In genomic region chr9:98495530-98495929, GRCh38 we compare ENCODE assay signal across 23 cellular contexts.
DNase-seq lines count a peak whose midpoint lies in the region; ATAC-seq, FAIRE-seq and TF ChIP-seq lines count a peak whose summit lies in the region.
"Had no signal": no experiment of that assay in that cellular context is flagged by ENCODE, and none has a peak within 500 bp of the region (broad histone marks: within the 10 kb centered on the region; RNA-seq: fewer than 3 reads in every experiment).

No MANE protein-coding gene starts in this region.

- no peaks in the 10 kb centered on the region for H3K79me2 ChIP-seq in K562 (ENCODE audit: control insufficient read depth, insufficient read depth, low read length)

- no peak for TF ChIP-seq POLR2A in K562 (conservative IDR thresholded peaks at IDR 0.05)

- WGBS in K562 (ENCODE audit: insufficient coverage, low coverage, missing lambda C conversion rate), result 33% methylated on average over 3 of the region's 3 CpGs

- no peak for TF ChIP-seq EP300 in K562 (IDR thresholded peaks at IDR 0.05; ENCODE audit: low read length)

- DNase-seq in DMS53 (lab: John Stamatoyannopoulos, UW) (peak; percentile 28), DMS53 treated with DMSO at 0.1 percent for 48 hours (lab: John Stamatoyannopoulos, UW; ENCODE audit: unreplicated experiment) (no peak), K562 (ENCODE audit: extremely low read depth in 1 of 4, low spot score in 3 of 4) (no peak), iPS-NIHi7 (ENCODE audit: extremely low spot score) (peak; percentile 48), SHP77 treated with DMSO at 0.1 percent for 48 hours (lab: John Stamatoyannopoulos, UW) (no peak), SHP77 (lab: John Stamatoyannopoulos, UW) (no peak)
- DNase-seq: Calu3, DMS153, EL, GDM1, MM.1S, NCI-H1048, NCI-H187 treated with DMSO at 0.1 percent for 48 hours, NCI-H345, NCI-H510A treated with DMSO at 0.1 percent for 48 hours, NCI-H774, T-cell had no signal

- H3K9me1 ChIP-seq in K562 (ENCODE audit: control insufficient read depth, insufficient read depth, low read length), result no peaks in the 10 kb centered on the region

- TF ChIP-seq RAD21 in K562 (CRISPR knock-in tag; conservative IDR thresholded peaks at IDR 0.05 in 1 of 2, IDR thresholded peaks at IDR 0.05 in 1 of 2), result no peak

- H3K4me3 ChIP-seq in HEK293 (ENCODE audit: low read depth, low read length) (no peak overlapping the region), K562 (no peak overlapping the region)
- H3K4me3 ChIP-seq: GM12878, GM23338 had no signal

- H3K36me3 ChIP-seq in HEK293 (ENCODE audit: control insufficient read depth in 2 of 2, insufficient read depth in 1 of 2, low read length in 2 of 2) (no peaks in the 10 kb centered on the region), K562 (ENCODE audit: control insufficient read depth, insufficient read depth, low read length) (no peaks in the 10 kb centered on the region)

- no TSS peak for BruUV-seq in K562 (replicated peaks; lab: Mats Ljungman, UMichigan)

- FAIRE-seq in K562 (lab: Jason Lieb, UNC), result no peak
- FAIRE-seq: GM12878 had no signal

- intact Hi-C loops in K562 (cut with micrococcal nuclease), result no loop called here

- ATAC-seq in K562 (no peak), GM18861 (IDR thresholded peaks at IDR 0.05; ENCODE audit: unreplicated experiment) (no peak)
- ATAC-seq: GM12878, GM23338, T-cell had no signal

- TF ChIP-seq CTCF in HEK293 (tag by site-specific recombination; IDR thresholded peaks at IDR 0.05), result no peak
- TF ChIP-seq CTCF in K562 (IDR thresholded peaks at IDR 0.05 in 2 of 3, conservative IDR thresholded peaks at IDR 0.05 in 1 of 3; ENCODE audit: insufficient read depth in 2 of 3, low read depth in 1 of 3, low read length in 3 of 3), result no peak

- POLR2A ChIA-PET in HEK293 (lab: Yijun Ruan, JAX) (no interaction called here), K562 (lab: Yijun Ruan, JAX) (interaction anchor here (0.6 to 1.7 kb wide), 3 partner anchors 8 to 56 kb away, joined by 4 read pairs; no protein-coding TSS in a partner anchor)

- H3K27me3 ChIP-seq in K562 (ENCODE audit: control insufficient read depth in 2 of 2, insufficient read depth in 2 of 2, low read length in 2 of 2), result no peaks in the 10 kb centered on the region

- H3K27ac ChIP-seq in HEK293 (ENCODE audit: extremely low read depth, low read depth, low read length) (no peak overlapping the region), K562 (ENCODE audit: extremely low read depth, low read depth, low read length) (no peak overlapping the region)
- H3K27ac ChIP-seq: 22Rv1, KMS-11 had no signal

- H4K20me1 ChIP-seq in K562 (replicated peaks; ENCODE audit: control insufficient read depth, insufficient read depth, low read length), result no peaks in the 10 kb centered on the region

- in situ Hi-C loops in K562 (cut with MboI), result no loop called here

- H3K4me2 ChIP-seq in K562 (ENCODE audit: insufficient read depth, low read length), result no peak overlapping the region
- H3K4me2 ChIP-seq: GM23338, KMS-11 had no signal

- H3K9ac ChIP-seq in K562 (ENCODE audit: insufficient read depth in 1 of 2, low read depth in 2 of 2, low read length in 2 of 2), result no peak overlapping the region
- H3K9ac ChIP-seq: KMS-11 had no signal

- no peaks in the 10 kb centered on the region for H3K4me1 ChIP-seq in HEK293 (ENCODE audit: control insufficient read depth, insufficient read depth, low read length)
- H3K4me1 ChIP-seq in K562 (replicated peaks in 1 of 2; ENCODE audit: control insufficient read depth in 2 of 2, insufficient read depth in 2 of 2, low read length in 2 of 2), result 0 out of 5 replicates have a peak, but pooled peaks cover 0 to 3% of the 10 kb centered on the region in 2 experiments

- no peaks in the 10 kb centered on the region for H3K9me3 ChIP-seq in HEK293 (ENCODE audit: control insufficient read depth, insufficient read depth, low read depth, low read length)
- no peaks in the 10 kb centered on the region for H3K9me3 ChIP-seq in K562 (replicated peaks; ENCODE audit: control insufficient read depth, insufficient read depth, low read depth, low read length)

- CTCF ChIA-PET in HEK293 (lab: Yijun Ruan, JAX), result no interaction called here
- CTCF ChIA-PET in K562 (lab: Yijun Ruan, JAX; ENCODE audit: low intra/inter-chr PET ratio), result no interaction called here

- no peak overlapping the region for H2AFZ ChIP-seq in K562 (ENCODE audit: low read depth, low read length)
- H2AFZ ChIP-seq: GM23338 had no signal

TF ChIP-seq in HEK293, 187 proteins besides CTCF, POLR2A, EP300 and RAD21:
- TF ChIP-seq ZIC2 (tag by site-specific recombination; IDR thresholded peaks at IDR 0.05) (peak; percentile 57), ZXDB (tag by site-specific recombination; IDR thresholded peaks at IDR 0.05) (no peak)

TF ChIP-seq in K562, 482 proteins besides CTCF, POLR2A, EP300 and RAD21:
- no peak for TF ChIP-seq ZNF778 (CRISPR knock-in tag; IDR thresholded peaks at IDR 0.05)
- TF ChIP-seq, protein P1, sequence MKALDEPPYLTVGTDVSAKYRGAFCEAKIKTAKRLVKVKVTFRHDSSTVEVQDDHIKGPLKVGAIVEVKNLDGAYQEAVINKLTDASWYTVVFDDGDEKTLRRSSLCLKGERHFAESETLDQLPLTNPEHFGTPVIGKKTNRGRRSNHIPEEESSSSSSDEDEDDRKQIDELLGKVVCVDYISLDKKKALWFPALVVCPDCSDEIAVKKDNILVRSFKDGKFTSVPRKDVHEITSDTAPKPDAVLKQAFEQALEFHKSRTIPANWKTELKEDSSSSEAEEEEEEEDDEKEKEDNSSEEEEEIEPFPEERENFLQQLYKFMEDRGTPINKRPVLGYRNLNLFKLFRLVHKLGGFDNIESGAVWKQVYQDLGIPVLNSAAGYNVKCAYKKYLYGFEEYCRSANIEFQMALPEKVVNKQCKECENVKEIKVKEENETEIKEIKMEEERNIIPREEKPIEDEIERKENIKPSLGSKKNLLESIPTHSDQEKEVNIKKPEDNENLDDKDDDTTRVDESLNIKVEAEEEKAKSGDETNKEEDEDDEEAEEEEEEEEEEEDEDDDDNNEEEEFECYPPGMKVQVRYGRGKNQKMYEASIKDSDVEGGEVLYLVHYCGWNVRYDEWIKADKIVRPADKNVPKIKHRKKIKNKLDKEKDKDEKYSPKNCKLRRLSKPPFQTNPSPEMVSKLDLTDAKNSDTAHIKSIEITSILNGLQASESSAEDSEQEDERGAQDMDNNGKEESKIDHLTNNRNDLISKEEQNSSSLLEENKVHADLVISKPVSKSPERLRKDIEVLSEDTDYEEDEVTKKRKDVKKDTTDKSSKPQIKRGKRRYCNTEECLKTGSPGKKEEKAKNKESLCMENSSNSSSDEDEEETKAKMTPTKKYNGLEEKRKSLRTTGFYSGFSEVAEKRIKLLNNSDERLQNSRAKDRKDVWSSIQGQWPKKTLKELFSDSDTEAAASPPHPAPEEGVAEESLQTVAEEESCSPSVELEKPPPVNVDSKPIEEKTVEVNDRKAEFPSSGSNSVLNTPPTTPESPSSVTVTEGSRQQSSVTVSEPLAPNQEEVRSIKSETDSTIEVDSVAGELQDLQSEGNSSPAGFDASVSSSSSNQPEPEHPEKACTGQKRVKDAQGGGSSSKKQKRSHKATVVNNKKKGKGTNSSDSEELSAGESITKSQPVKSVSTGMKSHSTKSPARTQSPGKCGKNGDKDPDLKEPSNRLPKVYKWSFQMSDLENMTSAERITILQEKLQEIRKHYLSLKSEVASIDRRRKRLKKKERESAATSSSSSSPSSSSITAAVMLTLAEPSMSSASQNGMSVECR (CRISPR knock-in tag; IDR thresholded peaks at IDR 0.05), result no peak
- no peak for TF ChIP-seq NR3C1 (CRISPR knock-in tag; IDR thresholded peaks at IDR 0.05)
- 0 out of 2 replicates have a peak, but pooled peaks have one; percentile 45 for TF ChIP-seq JUND (IDR thresholded peaks at IDR 0.05; ENCODE audit: borderline replicate concordance, low read depth, low read length)
- peak; percentile 50; the same call in 1 of the 3 replicates for TF ChIP-seq JUND (tag; IDR thresholded peaks at IDR 0.05; ENCODE audit: borderline replicate concordance, low read depth, low read length)
- TF ChIP-seq ZNF644 (tag; IDR thresholded peaks at IDR 0.05; ENCODE audit: low read depth), result no peak
- TF ChIP-seq SPI1 (IDR thresholded peaks at IDR 0.05; ENCODE audit: borderline replicate concordance, low read depth, low read length), result peak; percentile 61; the same call in 1 of the 2 replicates
- TF ChIP-seq ZBTB5 (IDR thresholded peaks at IDR 0.05), result no peak
- peak; percentile 66 for TF ChIP-seq SOX6 (IDR thresholded peaks at IDR 0.05)
- no peak for TF ChIP-seq ZNF175 (CRISPR knock-in tag; IDR thresholded peaks at IDR 0.05; ENCODE audit: low read depth)
- no peak for TF ChIP-seq HSF4 (CRISPR knock-in tag; IDR thresholded peaks at IDR 0.05; ENCODE audit: borderline replicate concordance)
TF ChIP-seq in K562: peak in this region for 3.

Comparison
In these comparisons a context has a peak if more than half of its experiments do, and no peak if none do; other contexts are left out.
1. DNase-seq: peak in DMS53 (single experiment) and iPS-NIHi7 (single experiment); none in DMS53 treated with DMSO at 0.1 percent for 48 hours (single experiment), K562 (0 of 4), SHP77 treated with DMSO at 0.1 percent for 48 hours (single experiment) and SHP77 (0 of 2).